ENCODE assay signal across 23 cellular contexts in the genomic region with DNA sequence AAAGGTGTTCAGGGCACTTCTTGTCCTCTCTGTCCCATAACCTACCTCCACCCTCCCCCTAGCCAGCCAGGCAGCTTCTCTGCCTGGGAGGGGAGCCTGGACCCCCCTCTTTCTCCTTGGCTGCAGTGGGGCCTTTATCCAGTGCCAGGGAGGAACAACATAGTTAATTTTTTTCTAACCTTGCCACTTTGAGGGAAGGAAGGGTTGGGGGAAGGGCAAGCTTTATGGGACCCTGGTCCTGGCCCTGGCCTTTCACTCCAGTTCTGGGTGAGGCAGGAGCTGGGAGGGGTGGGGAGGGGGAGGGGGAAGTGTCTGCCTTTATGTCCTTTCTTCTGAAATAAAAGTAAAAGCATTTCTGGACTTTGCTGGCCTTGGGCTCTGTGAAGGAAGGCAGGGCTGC. TPM values are rescaled to one million over a fixed set of nuclear protein-coding genes. Genes with fewer than 3 reads are reported as not detected.
A peak's percentile ranks its signal among the peaks of the same experiment; 100 is the strongest.
DNase-seq lines count a peak whose midpoint lies in the region; ATAC-seq and TF ChIP-seq lines count a peak whose summit lies in the region.
"Had no signal": no experiment of that assay in that cellular context is flagged by ENCODE, and none has a peak within 500 bp of the region (broad histone marks: within the 10 kb centered on the region; RNA-seq: fewer than 3 reads in every experiment).

No MANE protein-coding gene starts in this region.

- no peak overlapping the region; a peak in 1 of 22 replicates for H3K9ac ChIP-seq in BLaER1 treated with 17β-estradiol and CSF1 and Interleukin-3, amounts not matched to agents 10 nM and 100 nM
- H3K9ac ChIP-seq in HUES48 (ENCODE audit: low read depth, low read length) = no peak overlapping the region
- H3K9ac ChIP-seq: GM23248 had no signal

- peaks cover 17 to 23% (median 19%) of the 10 kb centered on the region in 11 experiments for H3K27me3 ChIP-seq in BLaER1 treated with 17β-estradiol and CSF1 and Interleukin-3, amounts not matched to agents 10 nM and 100 nM
- H3K27me3 ChIP-seq in HUES48 (ENCODE audit: control insufficient read depth, insufficient read depth, low read length) = peaks cover 31% of the 10 kb centered on the region

- no peak overlapping the region for H3K27ac ChIP-seq in BLaER1 treated with 17β-estradiol and CSF1 and Interleukin-3, amounts not matched to agents 10 nM and 100 nM
- H3K27ac ChIP-seq in HUES48 (ENCODE audit: low read depth, low read length) = peak overlapping the region; percentile 55
- peak overlapping the region; percentile 98 for H3K27ac ChIP-seq in VCaP
- H3K27ac ChIP-seq: GM23248, SK-N-MC had no signal

- H3K4me3 ChIP-seq in BLaER1 treated with 17β-estradiol and CSF1 and Interleukin-3, amounts not matched to agents 10 nM and 100 nM = no peak overlapping the region
- H3K4me3 ChIP-seq in HUES48 (ENCODE audit: low read depth, low read length) = no peak overlapping the region
- H3K4me3 ChIP-seq: GM12878, GM23248, SK-N-MC had no signal

- H3K4me1 Mint-ChIP-seq in neural crest cell = peaks cover 27% of the 10 kb centered on the region
- peaks cover 6% of the 10 kb centered on the region for H3K4me1 Mint-ChIP-seq in activated T-helper 17 cell treated with anti-CD3 and anti-CD28 coated beads, Interleukin-2, amount 50 U/mL, for 72 hours

- H3K27ac Mint-ChIP-seq in neural crest cell (ENCODE audit: unreplicated experiment) = no peak overlapping the region
- no peak overlapping the region for H3K27ac Mint-ChIP-seq in activated T-helper 17 cell treated with anti-CD3 and anti-CD28 coated beads, Interleukin-2, amount 50 U/mL, for 72 hours

- H3K4me3 Mint-ChIP-seq in neural crest cell = peak overlapping the region; percentile 90
- H3K4me3 Mint-ChIP-seq in activated T-helper 17 cell treated with anti-CD3 and anti-CD28 coated beads, Interleukin-2, amount 50 U/mL, for 72 hours = no peak overlapping the region

- H3K9me3 Mint-ChIP-seq in neural crest cell = no peaks in the 10 kb centered on the region
- no peaks in the 10 kb centered on the region for H3K9me3 Mint-ChIP-seq in activated T-helper 17 cell treated with anti-CD3 and anti-CD28 coated beads, Interleukin-2, amount 50 U/mL, for 72 hours
- H3K9me3 Mint-ChIP-seq: HFFc6 had no signal

- peaks cover 41 to 75% (median 70%) of the 10 kb centered on the region in 10 experiments for H3K4me1 ChIP-seq in BLaER1 treated with 17β-estradiol and CSF1 and Interleukin-3, amounts not matched to agents 10 nM and 100 nM
- peaks cover 42% of the 10 kb centered on the region for H3K4me1 ChIP-seq in HUES48 (ENCODE audit: control insufficient read depth, insufficient read depth, low read length)

- no peak for DNase-seq in neural crest cell (ENCODE audit: low read depth, low spot score)
- no peak for DNase-seq in stimulated activated naive CD4-positive, alpha-beta T cell (lab: John Stamatoyannopoulos, UW)
- DNase-seq: C1 segment of cervical spinal cord, DMS 273 treated with DMSO at 0.1 percent for 48 hours, GDM1, HFFc6, MV-4-11, NCI-H1417, NCI-H1930, NCI-H748 treated with DMSO at 0.1 percent for 48 hours, Right ventricle myocardium superior, T-helper 1 cell had no signal

- peaks cover 30% of the 10 kb centered on the region for H3K27me3 Mint-ChIP-seq in neural crest cell (ENCODE audit: low read depth)
- peaks cover 10% of the 10 kb centered on the region for H3K27me3 Mint-ChIP-seq in activated T-helper 17 cell treated with anti-CD3 and anti-CD28 coated beads, Interleukin-2, amount 50 U/mL, for 72 hours

- H3K36me3 ChIP-seq in BLaER1 treated with 17β-estradiol and CSF1 and Interleukin-3, amounts not matched to agents 10 nM and 100 nM = peaks cover 23 to 44% (median 37%) of the 10 kb centered on the region in 11 experiments
- H3K36me3 ChIP-seq in HUES48 (ENCODE audit: control insufficient read depth, insufficient read depth, low read length) = peaks cover 8% of the 10 kb centered on the region; the same call in 1 of the 2 replicates

- TF ChIP-seq CTCF in VCaP (conservative IDR thresholded peaks at IDR 0.05) (no peak), neural crest cell (conservative IDR thresholded peaks at IDR 0.05) (no peak)

- H4K20me1 ChIP-seq in BLaER1 treated with 17β-estradiol and CSF1 and Interleukin-3, amounts not matched to agents 10 nM and 100 nM = peaks cover 0 to 63% (median 18%) of the 10 kb centered on the region in 11 experiments; a peak in 21 of 22 replicates

- no peaks in the 10 kb centered on the region for H3K9me3 ChIP-seq in BLaER1 treated with 17β-estradiol and CSF1 and Interleukin-3, amounts not matched to agents 10 nM and 100 nM (replicated peaks in 1 of 11)
- H3K9me3 ChIP-seq in HUES48 (ENCODE audit: control insufficient read depth, insufficient read depth, low read length) = no peaks in the 10 kb centered on the region

- H3K36me3 Mint-ChIP-seq in neural crest cell (ENCODE audit: low read depth) = peaks cover 2% of the 10 kb centered on the region
- H3K36me3 Mint-ChIP-seq in activated T-helper 17 cell treated with anti-CD3 and anti-CD28 coated beads, Interleukin-2, amount 50 U/mL, for 72 hours (ENCODE audit: low read depth) = peaks cover 73% of the 10 kb centered on the region

- H3K4me2 ChIP-seq in BLaER1 treated with 17β-estradiol and CSF1 and Interleukin-3, amounts not matched to agents 10 nM and 100 nM = peak overlapping the region in 8 of 11 experiments; percentile 89 to 100 (median 100); a peak in 15 of 22 replicates

- no peak for ATAC-seq in HG03457 (IDR thresholded peaks at IDR 0.05; ENCODE audit: unreplicated experiment)
- no peak for ATAC-seq in GM19351 (IDR thresholded peaks at IDR 0.05; ENCODE audit: unreplicated experiment)
- no peak for ATAC-seq in activated T-helper 17 cell treated with anti-CD3 and anti-CD28 coated beads, Interleukin-2, amount 50 U/mL, for 72 hours (replicated peaks)
- ATAC-seq: GM12878 had no signal

RNA-seq across cellular contexts. Expression of a gene that starts 4.5 kb away (rescaled TPM):
- 8.7 and 9.1 TPM in 2 replicates for total RNA-seq in neural crest cell
- under 1 TPM; 0.13 to 0.48 TPM for total RNA-seq in activated T-helper 17 cell treated with anti-CD3 and anti-CD28 coated beads, Interleukin-2, amount 50 U/mL, for 72 hours
- total RNA-seq: GM23248, Right ventricle myocardium superior had no signal

RNA-seq across cellular contexts. Expression of a gene that starts 6.6 kb away (rescaled TPM):
- 78.8 and 90.1 TPM in 2 replicates for total RNA-seq in neural crest cell
- 10 to 100 TPM; 27.4 to 59.8 TPM for total RNA-seq in activated T-helper 17 cell treated with anti-CD3 and anti-CD28 coated beads, Interleukin-2, amount 50 U/mL, for 72 hours

RNA-seq across cellular contexts. Expression of a gene that starts 19.2 kb away (rescaled TPM):
- 0.70 and 1.7 TPM in 2 replicates for total RNA-seq in neural crest cell
- total RNA-seq in activated T-helper 17 cell treated with anti-CD3 and anti-CD28 coated beads, Interleukin-2, amount 50 U/mL, for 72 hours = not detected
- total RNA-seq: GM12878, GM23248, HFFc6, LHCN-M2, NCI-H460, Right ventricle myocardium superior had no signal

RNA-seq across cellular contexts. Expression of a gene that starts 34.0 kb away (rescaled TPM):
- total RNA-seq in neural crest cell = 0.07 TPM in 1 of 2 replicates, not detected in the other
- total RNA-seq in activated T-helper 17 cell treated with anti-CD3 and anti-CD28 coated beads, Interleukin-2, amount 50 U/mL, for 72 hours = 1 to 10 TPM in 1 of 2 donors, under 1 TPM in 1; 0.30 to 4.5 TPM

RNA-seq across cellular contexts. Expression of a gene that starts 39.9 kb away (rescaled TPM):
- not detected in 2 replicates for total RNA-seq in neural crest cell
- total RNA-seq in activated T-helper 17 cell treated with anti-CD3 and anti-CD28 coated beads, Interleukin-2, amount 50 U/mL, for 72 hours = not detected
- total RNA-seq: GM12878, GM23248, HFFc6, LHCN-M2, NCI-H460, Right ventricle myocardium superior had no signal

Comparison
In these comparisons a context has a peak if more than half of its experiments do, and no peak if none do; other contexts are left out.
1. H3K27ac ChIP-seq: peak in HUES48 (single experiment) and VCaP (single experiment); none in BLaER1 treated with 17β-estradiol and CSF1 and Interleukin-3, amounts not matched to agents 10 nM and 100 nM (0 of 11).